In the genomic region with DNA sequence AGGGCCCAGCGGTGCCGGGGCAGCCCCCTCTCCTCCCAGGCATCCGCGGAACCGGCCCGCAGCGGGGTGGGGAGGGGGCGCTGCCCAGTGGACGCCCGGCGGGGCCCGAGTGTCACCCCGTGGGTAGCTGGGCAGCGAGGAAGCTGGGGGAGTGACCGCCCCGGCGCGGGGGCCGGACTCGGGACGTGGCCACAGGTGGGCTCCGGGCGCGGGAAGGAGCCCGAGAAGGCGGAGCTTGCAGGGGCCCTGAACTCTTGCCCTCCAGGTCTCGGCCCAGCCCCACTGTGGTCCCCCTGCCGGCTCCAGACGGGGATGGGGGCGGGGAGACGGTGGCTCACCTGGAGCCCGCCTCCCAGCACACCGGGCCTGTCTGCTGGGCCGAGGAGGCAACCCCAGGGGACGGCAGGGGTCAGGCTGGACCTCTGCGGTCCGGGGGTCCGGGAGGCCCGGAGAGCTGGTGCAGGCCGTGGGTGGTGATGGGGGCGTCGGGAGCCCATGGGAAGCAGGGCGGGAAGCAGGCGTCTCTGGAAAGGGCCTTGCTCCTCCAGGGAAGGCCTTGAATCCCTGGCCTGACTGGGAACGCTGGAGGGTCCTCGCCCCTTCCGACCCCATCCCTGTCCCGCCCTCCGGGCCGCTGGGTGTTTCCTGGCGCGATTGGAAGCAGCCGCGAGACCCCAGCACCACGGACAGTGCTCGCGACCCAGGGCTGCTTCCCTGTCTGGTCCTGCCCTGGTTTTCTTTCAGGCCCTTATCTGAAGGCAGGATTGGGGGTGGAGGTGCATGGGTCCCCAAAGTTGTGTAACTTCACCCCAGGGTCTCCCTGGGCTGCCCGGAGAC, we compare ENCODE assay signal across 1 cellular context.
TF ChIP-seq lines count a peak whose summit lies in the region.

No MANE protein-coding gene starts in this region.

TF ChIP-seq in K562, 482 proteins besides CTCF, POLR2A, EP300 and RAD21:
- TF ChIP-seq, protein P1, sequence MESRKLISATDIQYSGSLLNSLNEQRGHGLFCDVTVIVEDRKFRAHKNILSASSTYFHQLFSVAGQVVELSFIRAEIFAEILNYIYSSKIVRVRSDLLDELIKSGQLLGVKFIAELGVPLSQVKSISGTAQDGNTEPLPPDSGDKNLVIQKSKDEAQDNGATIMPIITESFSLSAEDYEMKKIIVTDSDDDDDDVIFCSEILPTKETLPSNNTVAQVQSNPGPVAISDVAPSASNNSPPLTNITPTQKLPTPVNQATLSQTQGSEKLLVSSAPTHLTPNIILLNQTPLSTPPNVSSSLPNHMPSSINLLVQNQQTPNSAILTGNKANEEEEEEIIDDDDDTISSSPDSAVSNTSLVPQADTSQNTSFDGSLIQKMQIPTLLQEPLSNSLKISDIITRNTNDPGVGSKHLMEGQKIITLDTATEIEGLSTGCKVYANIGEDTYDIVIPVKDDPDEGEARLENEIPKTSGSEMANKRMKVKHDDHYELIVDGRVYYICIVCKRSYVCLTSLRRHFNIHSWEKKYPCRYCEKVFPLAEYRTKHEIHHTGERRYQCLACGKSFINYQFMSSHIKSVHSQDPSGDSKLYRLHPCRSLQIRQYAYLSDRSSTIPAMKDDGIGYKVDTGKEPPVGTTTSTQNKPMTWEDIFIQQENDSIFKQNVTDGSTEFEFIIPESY (CRISPR knock-in tag; IDR thresholded peaks at IDR 0.05), result peak; percentile 96
- TF ChIP-seq ZBTB7A (IDR thresholded peaks at IDR 0.05; ENCODE audit: borderline replicate concordance, control insufficient read depth, low read depth, low read length), result 0 out of 2 replicates have a peak, but pooled peaks have one; percentile 20
- no peak for TF ChIP-seq L3MBTL2 (IDR thresholded peaks at IDR 0.05)
- TF ChIP-seq EHMT2 (IDR thresholded peaks at IDR 0.05), result 0 out of 2 replicates have a peak, but pooled peaks have one; percentile 54
- TF ChIP-seq EGR1 (conservative IDR thresholded peaks at IDR 0.05), result peak; percentile 45
- TF ChIP-seq, protein P2, sequence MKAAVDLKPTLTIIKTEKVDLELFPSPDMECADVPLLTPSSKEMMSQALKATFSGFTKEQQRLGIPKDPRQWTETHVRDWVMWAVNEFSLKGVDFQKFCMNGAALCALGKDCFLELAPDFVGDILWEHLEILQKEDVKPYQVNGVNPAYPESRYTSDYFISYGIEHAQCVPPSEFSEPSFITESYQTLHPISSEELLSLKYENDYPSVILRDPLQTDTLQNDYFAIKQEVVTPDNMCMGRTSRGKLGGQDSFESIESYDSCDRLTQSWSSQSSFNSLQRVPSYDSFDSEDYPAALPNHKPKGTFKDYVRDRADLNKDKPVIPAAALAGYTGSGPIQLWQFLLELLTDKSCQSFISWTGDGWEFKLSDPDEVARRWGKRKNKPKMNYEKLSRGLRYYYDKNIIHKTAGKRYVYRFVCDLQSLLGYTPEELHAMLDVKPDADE (conservative IDR thresholded peaks at IDR 0.05; ENCODE audit: control insufficient read depth, low read depth, low read length), result no peak
- peak; percentile 77 for TF ChIP-seq MIER1 (IDR thresholded peaks at IDR 0.05; ENCODE audit: low read depth)
- TF ChIP-seq, protein P3, sequence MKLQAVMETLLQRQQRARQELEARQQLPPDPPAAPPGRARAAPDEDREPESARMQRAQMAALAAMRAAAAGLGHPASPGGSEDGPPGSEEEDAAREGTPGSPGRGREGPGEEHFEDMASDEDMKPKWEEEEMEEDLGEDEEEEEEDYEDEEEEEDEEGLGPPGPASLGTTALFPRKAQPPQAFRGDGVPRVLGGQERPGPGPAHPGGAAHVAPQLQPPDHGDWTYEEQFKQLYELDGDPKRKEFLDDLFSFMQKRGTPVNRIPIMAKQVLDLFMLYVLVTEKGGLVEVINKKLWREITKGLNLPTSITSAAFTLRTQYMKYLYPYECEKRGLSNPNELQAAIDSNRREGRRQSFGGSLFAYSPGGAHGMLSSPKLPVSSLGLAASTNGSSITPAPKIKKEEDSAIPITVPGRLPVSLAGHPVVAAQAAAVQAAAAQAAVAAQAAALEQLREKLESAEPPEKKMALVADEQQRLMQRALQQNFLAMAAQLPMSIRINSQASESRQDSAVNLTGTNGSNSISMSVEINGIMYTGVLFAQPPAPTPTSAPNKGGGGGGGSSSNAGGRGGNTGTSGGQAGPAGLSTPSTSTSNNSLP (IDR thresholded peaks at IDR 0.05; ENCODE audit: borderline replicate concordance, low read depth, low read length), result no peak
- TF ChIP-seq LEF1 (IDR thresholded peaks at IDR 0.05), result no peak
- no peak for TF ChIP-seq ZNF830 (CRISPR knock-in tag; IDR thresholded peaks at IDR 0.05)
- TF ChIP-seq ZNF589 (CRISPR knock-in tag; IDR thresholded peaks at IDR 0.05; ENCODE audit: low read depth), result no peak
- no peak for TF ChIP-seq ZNF3 (CRISPR knock-in tag; IDR thresholded peaks at IDR 0.05)
- TF ChIP-seq PML (IDR thresholded peaks at IDR 0.05; ENCODE audit: low read length), result no peak
- TF ChIP-seq HMG20B (CRISPR knock-in tag; IDR thresholded peaks at IDR 0.05), result no peak
- no peak for TF ChIP-seq ZNF134 (CRISPR knock-in tag; conservative IDR thresholded peaks at IDR 0.05)
- no peak for TF ChIP-seq KDM4B (IDR thresholded peaks at IDR 0.05; ENCODE audit: borderline replicate concordance in 2 of 2, low read depth in 1 of 2)
- no peak for TF ChIP-seq MCM2 (IDR thresholded peaks at IDR 0.05; ENCODE audit: low read depth)
- TF ChIP-seq ZNF124 (CRISPR knock-in tag; IDR thresholded peaks at IDR 0.05), result no peak
- TF ChIP-seq ARID1B (IDR thresholded peaks at IDR 0.05), result no peak
- TF ChIP-seq TRIM24 (IDR thresholded peaks at IDR 0.05), result no peak
- TF ChIP-seq, protein P4, sequence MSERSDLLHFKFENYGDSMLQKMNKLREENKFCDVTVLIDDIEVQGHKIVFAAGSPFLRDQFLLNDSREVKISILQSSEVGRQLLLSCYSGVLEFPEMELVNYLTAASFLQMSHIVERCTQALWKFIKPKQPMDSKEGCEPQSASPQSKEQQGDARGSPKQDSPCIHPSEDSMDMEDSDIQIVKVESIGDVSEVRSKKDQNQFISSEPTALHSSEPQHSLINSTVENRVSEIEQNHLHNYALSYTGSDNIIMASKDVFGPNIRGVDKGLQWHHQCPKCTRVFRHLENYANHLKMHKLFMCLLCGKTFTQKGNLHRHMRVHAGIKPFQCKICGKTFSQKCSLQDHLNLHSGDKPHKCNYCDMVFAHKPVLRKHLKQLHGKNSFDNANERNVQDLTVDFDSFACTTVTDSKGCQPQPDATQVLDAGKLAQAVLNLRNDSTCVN (CRISPR knock-in tag; IDR thresholded peaks at IDR 0.05), result no peak
